33 cellular contexts compared by ENCODE assay signal in genomic region chr2:44948565-44949328, GRCh38. TPM values are rescaled to one million over a fixed set of nuclear protein-coding genes. Genes with fewer than 3 reads are reported as not detected.
DNase-seq lines count a peak whose midpoint lies in the region; ATAC-seq and TF ChIP-seq lines count a peak whose summit lies in the region.
"Had no signal": no experiment of that assay in that cellular context is flagged by ENCODE, and none has a peak within 500 bp of the region (broad histone marks: within the 10 kb centered on the region; RNA-seq: fewer than 3 reads in every experiment).

No MANE protein-coding gene starts in this region.

- no peak overlapping the region for H3K27ac ChIP-seq in hepatocyte
- H3K27ac ChIP-seq: 22Rv1, KMS-11, right atrium auricular region, RWPE1, thoracic aorta had no signal

- H3K36me3 ChIP-seq in hepatocyte (replicated peaks; ENCODE audit: insufficient read depth, low read depth) (no peaks in the 10 kb centered on the region), neuron (ENCODE audit: insufficient read depth, low read length) (no peaks in the 10 kb centered on the region)
- H3K36me3 ChIP-seq: right atrium auricular region, thoracic aorta had no signal

- H3K9me3 ChIP-seq in hepatocyte (ENCODE audit: low read depth) (no peaks in the 10 kb centered on the region), neuron (ENCODE audit: low read length) (peaks cover 4% of the 10 kb centered on the region)
- H3K9me3 ChIP-seq: right atrium auricular region, SK-N-SH, thoracic aorta had no signal

- H3K79me2 ChIP-seq in hepatocyte = no peaks in the 10 kb centered on the region

- H3K4me1 ChIP-seq in hepatocyte (ENCODE audit: insufficient read depth) = peaks cover 15% of the 10 kb centered on the region
- H3K4me1 ChIP-seq in neuron (ENCODE audit: insufficient read depth, low read length) = peaks cover 25% of the 10 kb centered on the region

- H3K27me3 ChIP-seq in hepatocyte (peaks cover 100% of the 10 kb centered on the region), neuron (ENCODE audit: insufficient read depth, low read length) (peaks cover 69% of the 10 kb centered on the region)

- 57% methylated on average over 18 of the region's 18 CpGs for WGBS in hepatocyte (ENCODE audit: low lambda C conversion rate, missing lambda C conversion rate)

- H2AFZ ChIP-seq in hepatocyte (no peak overlapping the region), neuron (ENCODE audit: low read depth, low read length) (peak overlapping the region; percentile 46)

- TF ChIP-seq CTCF in hepatocyte (IDR thresholded peaks at IDR 0.05; ENCODE audit: poor library complexity) = no peak

- H3K4me3 ChIP-seq in hepatocyte (no peak overlapping the region), neuron (ENCODE audit: low read length) (peak overlapping the region; percentile 37)
- H3K4me3 ChIP-seq: lung had no signal

- no peaks in the 10 kb centered on the region for H4K20me1 ChIP-seq in hepatocyte (ENCODE audit: insufficient read depth, poor library complexity, severe bottlenecking)

- DNase-seq in NCI-H82 (lab: John Stamatoyannopoulos, UW) = peak; percentile 70
- DNase-seq in NCI-H82 treated with DMSO at 0.1 percent for 48 hours (lab: John Stamatoyannopoulos, UW; ENCODE audit: unreplicated experiment) = no peak
- DNase-seq in hepatocyte (ENCODE audit: low spot score) = no peak
- no peak for DNase-seq in NCI-H146 (lab: John Stamatoyannopoulos, UW)
- DNase-seq in activated effector memory CD4-positive, alpha-beta T cell treated with Interleukin-2 at 50 U/mL for 16 hours = no peak
- DNase-seq in GM03348 (ENCODE audit: low spot score) = no peak
- DNase-seq: activated CD4-positive, alpha-beta T cell treated with anti-CD3 and anti-CD28 coated beads, Interleukin-2, amount 10 ng/mL, durations not matched to agents 24 days and 14 days; central memory CD4-positive, alpha-beta T cell; dermis blood vessel endothelial cell; GDM1; GOT3; NCI-H1694; NCI-H2171; NCI-H510A treated with DMSO at 0.1 percent for 48 hours; occipital lobe; SK-N-SH; stimulated activated CD4-positive, alpha-beta T cell treated with anti-CD3 and anti-CD28 coated beads, Interleukin-4, amount 100 ng/mL, for 4 hours; stimulated activated naive CD4-positive, alpha-beta T cell treated with Interleukin-2 at 50 U/mL for 16 hours; T-helper 2 cell had no signal

- no peaks in the 10 kb centered on the region for H3K9me2 ChIP-seq in hepatocyte (replicated peaks; ENCODE audit: insufficient read depth)
- H3K9me2 ChIP-seq: SK-N-SH had no signal

- ATAC-seq in activated CD4-positive, CD25-positive, alpha-beta regulatory T cell treated with anti-CD3 and anti-CD28 coated beads, Interleukin-2, amount 50 U/mL, for 24 hours = no peak
- ATAC-seq: activated naive CD4-positive, alpha-beta T cell treated with anti-CD3 and anti-CD28 coated beads, Interleukin-2, amount 50 U/mL, for 72 hours had no signal

- H3K4me2 ChIP-seq in hepatocyte = peak overlapping the region; percentile 79
- H3K4me2 ChIP-seq: KMS-11, SK-N-SH had no signal

RNA-seq across cellular contexts. Expression of gene SIX3, which starts 7.2 kb away (rescaled TPM):
- not detected in 2 replicates for total RNA-seq in hepatocyte
- polyA plus RNA-seq in hepatocyte = not detected in 2 replicates
- total RNA-seq: activated CD4-positive, alpha-beta T cell treated with anti-CD3 and anti-CD28 coated beads, Interleukin-2, amount 10 ng/mL, durations not matched to agents 24 days and 14 days; activated naive CD4-positive, alpha-beta T cell treated with anti-CD3 and anti-CD28 coated beads, Interleukin-2, amount 50 U/mL, for 72 hours; aorta; CD8-positive, alpha-beta memory T cell; dermis blood vessel endothelial cell; fibroblast of lung; HT1080; kidney epithelial cell; occipital lobe; right atrium auricular region had no signal
- polyA plus RNA-seq: aorta; CD8-positive, alpha-beta memory T cell; fibroblast of lung had no signal
